Comparison of ENCODE assay signal across 8 cellular contexts in genomic region chr5:153352685-153353219, GRCh38.
DNase-seq lines count a peak whose midpoint lies in the region; ATAC-seq and TF ChIP-seq lines count a peak whose summit lies in the region.

No MANE protein-coding gene starts in this region.

- no peak for TF ChIP-seq POLR2A in ovary (IDR thresholded peaks at IDR 0.05)

- no peak overlapping the region for H3K4me3 Mint-ChIP-seq in progenitor cell of endocrine pancreas (ENCODE audit: low read depth)

- TF ChIP-seq EP300 in ovary (IDR thresholded peaks at IDR 0.05): no peak

- no peak overlapping the region for H3K27ac Mint-ChIP-seq in progenitor cell of endocrine pancreas

- no peak overlapping the region for H3K27ac ChIP-seq in ovary

- H3K36me3 ChIP-seq in ovary: no peaks in the 10 kb centered on the region

- H3K36me3 Mint-ChIP-seq in progenitor cell of endocrine pancreas (ENCODE audit: insufficient read depth): no peaks in the 10 kb centered on the region

- WGBS in ovary, 3 donors: 1 to 3% (median 3%) methylated on average over 11 of the region's 11 CpGs

- H3K9me3 Mint-ChIP-seq in progenitor cell of endocrine pancreas (ENCODE audit: low read depth): no peaks in the 10 kb centered on the region

- H3K4me3 ChIP-seq in epithelial cell of esophagus (ENCODE audit: low read length) (no peak overlapping the region), ovary (no peak overlapping the region)

- no peaks in the 10 kb centered on the region for H3K4me1 ChIP-seq in ovary (ENCODE audit: insufficient read depth)

- intact Hi-C loops in ovary (cut with DNase I): no loop called here

- peaks cover 15% of the 10 kb centered on the region for H3K27me3 Mint-ChIP-seq in progenitor cell of endocrine pancreas

- no peaks in the 10 kb centered on the region for H3K4me1 Mint-ChIP-seq in progenitor cell of endocrine pancreas (ENCODE audit: low read depth)

- peak; percentile 84 for ATAC-seq in GM21717 (IDR thresholded peaks at IDR 0.05; ENCODE audit: unreplicated experiment)

- H3K9me3 ChIP-seq in ovary: no peaks in the 10 kb centered on the region

- H3K27me3 ChIP-seq in ovary: no peaks in the 10 kb centered on the region

- TF ChIP-seq CTCF in epithelial cell of esophagus (IDR thresholded peaks at IDR 0.05; ENCODE audit: insufficient read depth, low read depth, low read length, missing control alignments) (no peak), ovary (IDR thresholded peaks at IDR 0.05) (no peak), progenitor cell of endocrine pancreas (IDR thresholded peaks at IDR 0.05; ENCODE audit: unreplicated experiment) (no peak)

- DNase-seq in COR-L47 (lab: John Stamatoyannopoulos, UW) (peak; percentile 47), NCI-H2227 treated with DMSO at 0.1 percent for 48 hours (lab: John Stamatoyannopoulos, UW) (peak; percentile 79), epithelial cell of esophagus (ENCODE audit: low read depth) (peak; percentile 71), ovary (no peak), NCI-H2196 treated with DMSO at 0.1 percent for 48 hours (lab: John Stamatoyannopoulos, UW; ENCODE audit: unreplicated experiment) (no peak), NCI-H1694 treated with DMSO at 0.1 percent for 48 hours (lab: John Stamatoyannopoulos, UW) (no peak), progenitor cell of endocrine pancreas (ENCODE audit: low spot score, unreplicated experiment) (no peak)

Comparison
In these comparisons a context has a peak if more than half of its experiments do, and no peak if none do; other contexts are left out.
1. DNase-seq: peak in COR-L47 (single experiment), NCI-H2227 treated with DMSO at 0.1 percent for 48 hours (single experiment) and epithelial cell of esophagus (single experiment); none in ovary (0 of 5), NCI-H2196 treated with DMSO at 0.1 percent for 48 hours (single experiment), NCI-H1694 treated with DMSO at 0.1 percent for 48 hours (single experiment) and progenitor cell of endocrine pancreas (single experiment).